In the genomic region with DNA sequence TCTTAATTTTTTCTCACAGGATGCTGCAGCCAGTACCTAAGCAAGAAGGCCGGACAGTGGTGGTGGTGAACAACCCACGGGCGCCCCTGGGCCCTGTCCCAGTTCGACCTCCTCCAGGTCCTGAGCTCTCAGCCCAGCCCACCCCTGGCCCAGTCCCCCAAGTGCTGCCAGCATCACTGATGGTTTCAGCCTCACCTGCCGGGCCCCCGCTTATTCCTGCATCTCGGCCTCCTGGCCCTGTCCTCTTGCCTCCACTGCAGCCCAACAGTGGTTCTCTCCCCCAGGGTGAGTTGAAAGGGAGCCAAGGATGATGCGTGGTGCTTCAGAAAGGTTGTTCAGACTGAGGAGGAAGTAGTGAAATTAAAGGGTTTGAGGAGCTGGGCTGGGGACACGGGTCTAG, we compare ENCODE assay signal across 1 cellular context.
TF ChIP-seq lines count a peak whose summit lies in the region.

No MANE protein-coding gene starts in this region.

TF ChIP-seq in endothelial cell of umbilical vein, 7 proteins besides CTCF, POLR2A, EP300 and RAD21:
- TF ChIP-seq JUN (IDR thresholded peaks at IDR 0.05; ENCODE audit: borderline replicate concordance, insufficient read depth, insufficient read length, low read depth), result no peak
- TF ChIP-seq, protein P1, sequence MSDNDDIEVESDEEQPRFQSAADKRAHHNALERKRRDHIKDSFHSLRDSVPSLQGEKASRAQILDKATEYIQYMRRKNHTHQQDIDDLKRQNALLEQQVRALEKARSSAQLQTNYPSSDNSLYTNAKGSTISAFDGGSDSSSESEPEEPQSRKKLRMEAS (IDR thresholded peaks at IDR 0.05; ENCODE audit: insufficient read depth, insufficient read length), result no peak
- no peak for TF ChIP-seq FOS (IDR thresholded peaks at IDR 0.05; ENCODE audit: borderline replicate concordance, insufficient read depth, low read length)
- TF ChIP-seq POLR2AphosphoS5 (IDR thresholded peaks at IDR 0.05; ENCODE audit: insufficient read depth, low read depth, low read length), result no peak
- TF ChIP-seq GATA2 (IDR thresholded peaks at IDR 0.05; ENCODE audit: insufficient read depth, insufficient read length, low read depth, low read length), result no peak
- no peak for TF ChIP-seq MYC (IDR thresholded peaks at IDR 0.05; ENCODE audit: low read depth, low read length)
- no peak for TF ChIP-seq EZH2 (IDR thresholded peaks at IDR 0.05; ENCODE audit: borderline replicate concordance, low read depth, low read length, severe bottlenecking)
TF ChIP-seq in endothelial cell of umbilical vein: peak in this region for 0.
